In genomic region chr5:63963080-63963735, GRCh38 we compare ENCODE assay signal across 8 cellular contexts.
DNase-seq lines count a peak whose midpoint lies in the region; ATAC-seq and TF ChIP-seq lines count a peak whose summit lies in the region.

No MANE protein-coding gene starts in this region.

- no peak overlapping the region for H3K4me3 ChIP-seq in GM12865 (ENCODE audit: low read depth, low read length)

- peak; percentile 66 for ATAC-seq in HG02588 (IDR thresholded peaks at IDR 0.05; ENCODE audit: unreplicated experiment)
- ATAC-seq in GM19328 (IDR thresholded peaks at IDR 0.05; ENCODE audit: unreplicated experiment) = no peak

- DNase-seq in AG08396 (ENCODE audit: low spot score) = peak; percentile 51
- peak; percentile 75 for DNase-seq in GM12865 (ENCODE audit: low read depth)
- DNase-seq in NAMALWA (ENCODE audit: low spot score) = peak; percentile 82
- DNase-seq in SKM-1 (lab: John Stamatoyannopoulos, UW; ENCODE audit: unreplicated experiment) = peak; percentile 53
- DNase-seq in fibroblast of the conjunctiva (ENCODE audit: low read depth) = peak; percentile 47
- DNase-seq in putamen (ENCODE audit: low spot score) = peak; percentile 22

- peak; percentile 70 for TF ChIP-seq CTCF in GM12865 (IDR thresholded peaks at IDR 0.05; ENCODE audit: insufficient read depth, low read depth, low read length, missing control alignments)

Comparison
In these comparisons a context has a peak if more than half of its experiments do, and no peak if none do; other contexts are left out.
1. DNase-seq: peak in every context shown above with its lines; median percentile 82 in NAMALWA; 75 in GM12865; 53 in SKM-1; 51 in AG08396; 47 in fibroblast of the conjunctiva; 22 in putamen.